ENCODE assay signal across 20 cellular contexts in the genomic region with DNA sequence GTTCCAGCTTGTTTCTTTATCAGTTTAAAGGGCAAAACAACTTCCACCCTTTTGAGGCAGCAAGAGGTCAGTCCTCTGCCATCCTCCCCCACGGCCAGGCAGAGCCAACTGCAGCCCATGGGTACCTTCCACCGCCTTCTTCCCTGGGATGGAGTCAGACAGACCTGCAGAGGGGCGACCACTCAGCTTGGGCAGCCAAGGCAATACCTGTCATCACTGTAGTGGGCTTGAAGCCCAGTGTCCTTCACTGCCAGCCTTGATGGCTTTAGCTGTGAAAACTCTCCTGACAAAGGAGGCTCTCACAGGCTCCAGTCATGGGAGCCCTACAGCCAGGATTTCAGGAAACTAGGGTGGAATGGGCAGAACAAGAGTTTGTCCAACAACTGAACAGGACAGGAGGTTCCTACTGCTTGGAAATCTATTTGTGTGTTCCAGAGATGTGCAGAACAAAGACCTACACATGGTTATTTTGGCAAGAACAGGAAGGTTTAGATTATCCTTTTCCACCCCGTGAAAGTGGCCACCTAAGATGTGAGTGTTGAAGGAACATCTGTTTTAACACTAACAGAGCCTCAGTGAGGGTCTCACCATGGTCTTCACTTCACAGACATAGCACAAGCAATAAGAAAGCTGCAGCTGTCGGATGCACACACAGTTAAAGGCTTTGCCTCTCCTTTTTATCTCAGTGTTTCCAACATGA.
DNase-seq lines count a peak whose midpoint lies in the region; ATAC-seq, FAIRE-seq and TF ChIP-seq lines count a peak whose summit lies in the region.
"Had no signal": no experiment of that assay in that cellular context is flagged by ENCODE, and none has a peak within 500 bp of the region (broad histone marks: within the 10 kb centered on the region; RNA-seq: fewer than 3 reads in every experiment).

No MANE protein-coding gene starts in this region.

- H3K9me3 Mint-ChIP-seq in stimulated activated effector memory CD8-positive, alpha-beta T cell treated with anti-CD3 and anti-CD28 coated beads, Interleukin-12 subunit alpha, Interleukin-12 subunit beta, amount 100 ng/mL, for 72 hours: no peaks in the 10 kb centered on the region

- TF ChIP-seq POLR2A in A549 (IDR thresholded peaks at IDR 0.05; ENCODE audit: low read length) (no peak), right lobe of liver (IDR thresholded peaks at IDR 0.05) (no peak)

- POLR2A ChIA-PET in A549 (lab: Yijun Ruan, JAX): interaction anchor here (1.9 kb wide), 1 partner anchor 159 kb away, joined by 12 read pairs; no protein-coding TSS in a partner anchor

- CTCF ChIA-PET in A549 (lab: Yijun Ruan, JAX): interaction anchor here (0.5 to 15.3 kb wide), 38 partner anchors 9 to 457 kb away, joined by 3 to 433 read pairs (median 6); a partner anchor contains a TSS

- DNase-seq in A549 (ENCODE audit: low read depth in 1 of 2, low spot score in 1 of 2): no peak
- peak; percentile 87 to 97 for DNase-seq in SJCRH30
- peak; percentile 79 for DNase-seq in cardiac septum (ENCODE audit: low spot score)
- DNase-seq in right lobe of liver: no peak
- DNase-seq in stimulated activated effector memory CD8-positive, alpha-beta T cell treated with anti-CD3 and anti-CD28 coated beads, Interleukin-12 subunit alpha, Interleukin-12 subunit beta, amount 100 ng/mL, for 72 hours (ENCODE audit: low spot score in 2 of 2): no peak
- no peak for DNase-seq in NCI-H146 (lab: John Stamatoyannopoulos, UW)
- DNase-seq: 8988T, DMS 273 treated with DMSO at 0.1 percent for 48 hours, GF-D8, MG63, NCI-H1105 treated with DMSO at 0.1 percent for 48 hours, NCI-H187, OCI-M1, RPMI8226 had no signal

- H3K27ac ChIP-seq in A549: peak overlapping the region; percentile 43 to 59; a peak in 4 of 6 replicates
- H3K27ac ChIP-seq in SJCRH30: peak overlapping the region; percentile 79
- H3K27ac ChIP-seq in muscle layer of colon (ENCODE audit: low read depth, low read length): peak overlapping the region; percentile 45
- no peak overlapping the region for H3K27ac ChIP-seq in right lobe of liver
- H3K27ac ChIP-seq: BLaER1, SJSA1 had no signal

- TF ChIP-seq EP300 in A549 (IDR thresholded peaks at IDR 0.05): no peak

- H3K27me3 ChIP-seq in SJCRH30: no peaks in the 10 kb centered on the region
- H3K27me3 ChIP-seq in muscle layer of colon (ENCODE audit: control insufficient read depth in 1 of 2, insufficient read depth in 2 of 2, low read length in 2 of 2): no peaks in the 10 kb centered on the region
- no peaks in the 10 kb centered on the region for H3K27me3 ChIP-seq in right lobe of liver
- H3K27me3 ChIP-seq: BLaER1, MG63, SJSA1 had no signal

- 81% methylated on average over 5 of the region's 5 CpGs for WGBS in A549 (ENCODE audit: missing lambda C conversion rate)
- WGBS in right lobe of liver (ENCODE audit: insufficient coverage, low coverage, low lambda C conversion rate, missing lambda C conversion rate): 77% methylated on average over 3 of the region's 5 CpGs

- no peak overlapping the region for H3K4me3 Mint-ChIP-seq in stimulated activated effector memory CD8-positive, alpha-beta T cell treated with anti-CD3 and anti-CD28 coated beads, Interleukin-12 subunit alpha, Interleukin-12 subunit beta, amount 100 ng/mL, for 72 hours

- TF ChIP-seq RAD21 in A549 (conservative IDR thresholded peaks at IDR 0.05 in 1 of 2, IDR thresholded peaks at IDR 0.05 in 1 of 2): no peak

- H3K4me3 ChIP-seq in A549 (no peak overlapping the region), SJCRH30 (no peak overlapping the region), muscle layer of colon (ENCODE audit: low read depth in 1 of 2, low read length in 2 of 2) (no peak overlapping the region), right lobe of liver (no peak overlapping the region)
- H3K4me3 ChIP-seq: BLaER1, MG63, SJSA1 had no signal

- H3K36me3 ChIP-seq in SJCRH30 (no peaks in the 10 kb centered on the region), muscle layer of colon (ENCODE audit: insufficient read depth, low read length) (no peaks in the 10 kb centered on the region), right lobe of liver (no peaks in the 10 kb centered on the region)
- H3K36me3 ChIP-seq: BLaER1, MG63, SJSA1 had no signal

- H3K9me3 ChIP-seq in A549 (no peaks in the 10 kb centered on the region), SJCRH30 (replicated peaks) (no peaks in the 10 kb centered on the region), muscle layer of colon (ENCODE audit: low read length) (no peaks in the 10 kb centered on the region), right lobe of liver (no peaks in the 10 kb centered on the region)
- H3K9me3 ChIP-seq: MG63, SJSA1 had no signal

- FAIRE-seq in A549 (lab: Jason Lieb, UNC): no peak
- FAIRE-seq: GM12891, GM18507 had no signal

- no peak overlapping the region for H3K4me2 ChIP-seq in A549
- H3K4me2 ChIP-seq: BLaER1 had no signal

- no peak overlapping the region for H3K9ac ChIP-seq in muscle layer of colon (ENCODE audit: low read length)
- H3K9ac ChIP-seq: BLaER1 had no signal

- no peak for TF ChIP-seq CTCF in A549 (IDR thresholded peaks at IDR 0.05)
- TF ChIP-seq CTCF in right lobe of liver (IDR thresholded peaks at IDR 0.05): no peak

- ATAC-seq in A549 (no peak), right lobe of liver (no peak), SK-N-SH treated with all-trans-retinoic acid at 6 μM for 48 hours (no peak)
- no peak for ATAC-seq in stimulated activated effector memory CD8-positive, alpha-beta T cell treated with anti-CD3 and anti-CD28 coated beads, Interleukin-12 subunit alpha, Interleukin-12 subunit beta, amount 100 ng/mL, for 72 hours

- no peaks in the 10 kb centered on the region for H3K36me3 Mint-ChIP-seq in stimulated activated effector memory CD8-positive, alpha-beta T cell treated with anti-CD3 and anti-CD28 coated beads, Interleukin-12 subunit alpha, Interleukin-12 subunit beta, amount 100 ng/mL, for 72 hours

- intact Hi-C loops in cardiac septum (cut with DNase I): loop anchor here (1.0 to 5.0 kb wide), 2 partner anchors 416 to 434 kb away; no protein-coding TSS in a partner anchor
- intact Hi-C loops in right lobe of liver (cut with DNase I): loop anchor here (5.0 to 10.0 kb wide), 2 partner anchors 416 to 419 kb away; no protein-coding TSS in a partner anchor

- peaks cover 24% of the 10 kb centered on the region for H3K4me1 ChIP-seq in A549
- H3K4me1 ChIP-seq in SJCRH30: peaks cover 66% of the 10 kb centered on the region
- H3K4me1 ChIP-seq in muscle layer of colon (ENCODE audit: insufficient read depth, low read length): peaks cover 16% of the 10 kb centered on the region
- H3K4me1 ChIP-seq in right lobe of liver: no peaks in the 10 kb centered on the region

- no peak overlapping the region for H3K27ac Mint-ChIP-seq in stimulated activated effector memory CD8-positive, alpha-beta T cell treated with anti-CD3 and anti-CD28 coated beads, Interleukin-12 subunit alpha, Interleukin-12 subunit beta, amount 100 ng/mL, for 72 hours

- peaks cover 24% of the 10 kb centered on the region for H3K4me1 Mint-ChIP-seq in stimulated activated effector memory CD8-positive, alpha-beta T cell treated with anti-CD3 and anti-CD28 coated beads, Interleukin-12 subunit alpha, Interleukin-12 subunit beta, amount 100 ng/mL, for 72 hours

TF ChIP-seq in A549, 52 proteins besides CTCF, POLR2A, EP300 and RAD21:
- no peak for TF ChIP-seq CHD2 (IDR thresholded peaks at IDR 0.05; ENCODE audit: low read length, partially characterized antibody)
- TF ChIP-seq FOSL2 (IDR thresholded peaks at IDR 0.05): no peak
- TF ChIP-seq FOSL2 (CRISPR knock-in tag; IDR thresholded peaks at IDR 0.05): no peak
- no peak for TF ChIP-seq JUNB (IDR thresholded peaks at IDR 0.05)
- no peak for TF ChIP-seq SMC3 (IDR thresholded peaks at IDR 0.05)
- no peak for TF ChIP-seq KDM5A (IDR thresholded peaks at IDR 0.05)
- no peak for TF ChIP-seq EHF (CRISPR knock-in tag; IDR thresholded peaks at IDR 0.05)

TF ChIP-seq in SK-N-SH treated with all-trans-retinoic acid at 6 μM for 48 hours, 23 proteins besides CTCF, POLR2A, EP300 and RAD21:
- no peak for TF ChIP-seq PPARA (CRISPR knock-in tag; IDR thresholded peaks at IDR 0.05; ENCODE audit: borderline replicate concordance)
- TF ChIP-seq, protein P1, sequence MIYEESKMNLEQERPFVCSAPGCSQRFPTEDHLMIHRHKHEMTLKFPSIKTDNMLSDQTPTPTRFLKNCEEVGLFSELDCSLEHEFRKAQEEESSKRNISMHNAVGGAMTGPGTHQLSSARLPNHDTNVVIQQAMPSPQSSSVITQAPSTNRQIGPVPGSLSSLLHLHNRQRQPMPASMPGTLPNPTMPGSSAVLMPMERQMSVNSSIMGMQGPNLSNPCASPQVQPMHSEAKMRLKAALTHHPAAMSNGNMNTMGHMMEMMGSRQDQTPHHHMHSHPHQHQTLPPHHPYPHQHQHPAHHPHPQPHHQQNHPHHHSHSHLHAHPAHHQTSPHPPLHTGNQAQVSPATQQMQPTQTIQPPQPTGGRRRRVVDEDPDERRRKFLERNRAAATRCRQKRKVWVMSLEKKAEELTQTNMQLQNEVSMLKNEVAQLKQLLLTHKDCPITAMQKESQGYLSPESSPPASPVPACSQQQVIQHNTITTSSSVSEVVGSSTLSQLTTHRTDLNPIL (CRISPR knock-in tag; IDR thresholded peaks at IDR 0.05; ENCODE audit: low read depth): no peak
- TF ChIP-seq, protein P2, sequence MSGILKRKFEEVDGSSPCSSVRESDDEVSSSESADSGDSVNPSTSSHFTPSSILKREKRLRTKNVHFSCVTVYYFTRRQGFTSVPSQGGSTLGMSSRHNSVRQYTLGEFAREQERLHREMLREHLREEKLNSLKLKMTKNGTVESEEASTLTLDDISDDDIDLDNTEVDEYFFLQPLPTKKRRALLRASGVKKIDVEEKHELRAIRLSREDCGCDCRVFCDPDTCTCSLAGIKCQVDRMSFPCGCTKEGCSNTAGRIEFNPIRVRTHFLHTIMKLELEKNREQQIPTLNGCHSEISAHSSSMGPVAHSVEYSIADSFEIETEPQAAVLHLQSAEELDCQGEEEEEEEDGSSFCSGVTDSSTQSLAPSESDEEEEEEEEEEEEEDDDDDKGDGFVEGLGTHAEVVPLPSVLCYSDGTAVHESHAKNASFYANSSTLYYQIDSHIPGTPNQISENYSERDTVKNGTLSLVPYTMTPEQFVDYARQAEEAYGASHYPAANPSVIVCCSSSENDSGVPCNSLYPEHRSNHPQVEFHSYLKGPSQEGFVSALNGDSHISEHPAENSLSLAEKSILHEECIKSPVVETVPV (CRISPR knock-in tag; IDR thresholded peaks at IDR 0.05): no peak
- TF ChIP-seq ISL1 (CRISPR knock-in tag; IDR thresholded peaks at IDR 0.05): no peak
- TF ChIP-seq ZC3H10 (CRISPR knock-in tag; IDR thresholded peaks at IDR 0.05): no peak
- no peak for TF ChIP-seq GLIS3 (CRISPR knock-in tag; IDR thresholded peaks at IDR 0.05)
- TF ChIP-seq ESRRG (CRISPR knock-in tag; IDR thresholded peaks at IDR 0.05): no peak
- TF ChIP-seq OSR1 (CRISPR knock-in tag; IDR thresholded peaks at IDR 0.05): no peak
- no peak for TF ChIP-seq TCF4 (CRISPR knock-in tag; IDR thresholded peaks at IDR 0.05; ENCODE audit: borderline replicate concordance)

Comparison
In these comparisons a context has a peak if more than half of its experiments do, and no peak if none do; other contexts are left out.
1. DNase-seq: peak in SJCRH30 (2 of 2) and cardiac septum (single experiment); none in A549 (0 of 2), right lobe of liver (0 of 3), stimulated activated effector memory CD8-positive, alpha-beta T cell treated with anti-CD3 and anti-CD28 coated beads, Interleukin-12 subunit alpha, Interleukin-12 subunit beta, amount 100 ng/mL, for 72 hours (0 of 2) and NCI-H146 (single experiment).
2. H3K27ac ChIP-seq: peak in A549 (2 of 2), SJCRH30 (single experiment) and muscle layer of colon (single experiment); none in right lobe of liver (0 of 3).